Comparison of ENCODE assay signal across 3 cellular contexts in the genomic region with DNA sequence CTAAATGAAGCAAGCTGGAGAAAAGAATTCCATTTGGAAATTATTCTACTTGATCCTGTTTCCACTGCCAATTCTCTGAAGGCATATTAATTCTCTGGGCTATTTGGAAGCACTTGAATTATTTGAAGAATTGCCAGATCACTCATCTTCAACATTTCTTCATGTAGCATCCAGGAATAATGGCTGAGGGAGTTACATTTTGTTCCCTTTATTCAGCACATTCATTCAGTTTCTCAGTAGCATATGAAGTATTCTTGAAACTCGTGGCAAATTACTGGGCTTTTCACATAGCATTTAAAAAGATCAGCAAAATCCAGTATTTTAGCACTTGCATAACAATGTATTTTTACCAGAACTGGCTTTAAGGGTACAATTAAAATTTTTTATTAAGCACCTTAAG.
"Had no signal": no experiment of that assay in that cellular context is flagged by ENCODE, and none has a peak within 500 bp of the region (broad histone marks: within the 10 kb centered on the region; RNA-seq: fewer than 3 reads in every experiment).

No MANE protein-coding gene starts in this region.

- H3K4me3 ChIP-seq: GM12878 had no signal

- ATAC-seq: GM12878 had no signal

- DNase-seq: GDM1, GF-D8 had no signal
